ENCODE assay signal across 12 cellular contexts in the genomic region with DNA sequence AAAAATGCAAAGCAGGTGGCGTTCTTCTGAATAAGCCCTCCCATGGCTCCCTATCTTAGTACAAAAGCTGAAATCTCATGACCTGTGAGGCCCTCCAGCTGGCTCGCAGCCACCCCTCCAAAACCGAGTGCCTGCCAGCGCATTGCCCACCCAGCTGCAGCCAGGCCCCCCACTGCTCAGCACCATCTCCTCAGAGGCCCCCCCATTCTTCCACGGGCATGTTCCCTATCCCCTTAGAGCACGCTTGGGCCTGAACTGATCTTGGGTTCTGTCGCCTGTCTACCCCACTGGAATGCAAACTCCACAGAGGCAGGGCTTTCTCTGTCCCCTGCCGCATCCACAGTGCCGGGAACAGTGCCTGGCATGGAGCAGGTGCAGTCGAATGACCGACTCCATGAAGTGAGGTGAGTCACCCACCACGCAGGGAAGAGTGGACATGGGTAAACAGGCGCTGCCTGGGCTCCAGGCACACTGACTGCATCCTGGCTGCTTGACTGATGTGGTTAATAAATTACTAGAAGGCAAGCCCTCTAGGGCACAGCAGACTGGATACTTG. TPM values are rescaled to one million over a fixed set of nuclear protein-coding genes. Genes with fewer than 3 reads are reported as not detected.
DNase-seq lines count a peak whose midpoint lies in the region; ATAC-seq, FAIRE-seq and TF ChIP-seq lines count a peak whose summit lies in the region.
"Had no signal": no experiment of that assay in that cellular context is flagged by ENCODE, and none has a peak within 500 bp of the region (broad histone marks: within the 10 kb centered on the region; RNA-seq: fewer than 3 reads in every experiment).

No MANE protein-coding gene starts in this region.

- H3K36me3 Mint-ChIP-seq in activated naive CD4-positive, alpha-beta T cell treated with anti-CD3 and anti-CD28 coated beads for 36 hours (ENCODE audit: low read depth): no peaks in the 10 kb centered on the region

- H3K4me3 Mint-ChIP-seq in activated naive CD4-positive, alpha-beta T cell treated with anti-CD3 and anti-CD28 coated beads for 36 hours: no peak overlapping the region

- DNase-seq in COLO668 (lab: John Stamatoyannopoulos, UW; ENCODE audit: unreplicated experiment) (peak; percentile 96), NCI-H146 (lab: John Stamatoyannopoulos, UW) (peak; percentile 52), bronchial epithelial cell (ENCODE audit: low read depth) (peak; percentile 49), lower lobe of right lung (peak; percentile 71), superior temporal gyrus (ENCODE audit: extremely low spot score) (no peak), cerebellum (ENCODE audit: low spot score) (no peak)
- DNase-seq in effector memory CD4-positive, alpha-beta T cell: no peak
- no peak for DNase-seq in activated naive CD4-positive, alpha-beta T cell treated with anti-CD3 and anti-CD28 coated beads for 36 hours
- DNase-seq: activated T-cell treated with anti-CD3 and anti-CD28 coated beads for 4 hours, mesenchymal stem cell, MV-4-11 had no signal

- H3K4me3 ChIP-seq in bronchial epithelial cell (ENCODE audit: low read depth, low read length) (no peak overlapping the region), lower lobe of right lung (no peak overlapping the region)
- H3K4me3 ChIP-seq in effector memory CD4-positive, alpha-beta T cell (ENCODE audit: insufficient read depth, low read depth, low read length, poor library complexity, severe bottlenecking): no peak overlapping the region
- H3K4me3 ChIP-seq: smooth muscle cell had no signal

- H3K4me1 Mint-ChIP-seq in activated naive CD4-positive, alpha-beta T cell treated with anti-CD3 and anti-CD28 coated beads for 36 hours (ENCODE audit: low read depth): no peaks in the 10 kb centered on the region

- CTCF ChIA-PET in activated naive CD4-positive, alpha-beta T cell treated with anti-CD3 and anti-CD28 coated beads for 36 hours (lab: Charles Lee): no interaction called here

- TF ChIP-seq CTCF in bronchial epithelial cell (IDR thresholded peaks at IDR 0.05; ENCODE audit: insufficient read depth, low read length, severe bottlenecking): no peak
- no peak for TF ChIP-seq CTCF in lower lobe of right lung (IDR thresholded peaks at IDR 0.05)

- H3K4me1 ChIP-seq in lower lobe of right lung: no peaks in the 10 kb centered on the region
- H3K4me1 ChIP-seq in effector memory CD4-positive, alpha-beta T cell (ENCODE audit: control insufficient read depth, insufficient read depth, low read length, poor library complexity, severe bottlenecking): no peaks in the 10 kb centered on the region

- H3K27me3 ChIP-seq in bronchial epithelial cell (ENCODE audit: control insufficient read depth, insufficient read depth, low read length): peaks cover 7% of the 10 kb centered on the region
- peaks cover 9% of the 10 kb centered on the region for H3K27me3 ChIP-seq in lower lobe of right lung (ENCODE audit: low read depth)
- H3K27me3 ChIP-seq in effector memory CD4-positive, alpha-beta T cell (replicated peaks; ENCODE audit: control insufficient read depth, insufficient read depth, low read length, poor library complexity, severe bottlenecking): peaks cover 3% of the 10 kb centered on the region

- H3K36me3 ChIP-seq in bronchial epithelial cell (ENCODE audit: control insufficient read depth, insufficient read depth, low read length) (no peaks in the 10 kb centered on the region), lower lobe of right lung (no peaks in the 10 kb centered on the region)
- no peaks in the 10 kb centered on the region for H3K36me3 ChIP-seq in effector memory CD4-positive, alpha-beta T cell (ENCODE audit: control insufficient read depth, insufficient read depth, low read length)

- ATAC-seq in lower lobe of right lung: peak; percentile 85 to 92

- no peak overlapping the region for H3K27ac ChIP-seq in lower lobe of right lung
- no peak overlapping the region for H3K27ac ChIP-seq in effector memory CD4-positive, alpha-beta T cell (ENCODE audit: insufficient read depth, low read length, poor library complexity, severe bottlenecking)

- intact Hi-C loops in lower lobe of right lung (cut with DNase I): no loop called here
- intact Hi-C loops in activated naive CD4-positive, alpha-beta T cell treated with anti-CD3 and anti-CD28 coated beads for 36 hours (cut with micrococcal nuclease): no loop called here

- peaks cover 16% of the 10 kb centered on the region for H3K27me3 Mint-ChIP-seq in activated naive CD4-positive, alpha-beta T cell treated with anti-CD3 and anti-CD28 coated beads for 36 hours (ENCODE audit: low read depth)

- H3K9me3 Mint-ChIP-seq in activated naive CD4-positive, alpha-beta T cell treated with anti-CD3 and anti-CD28 coated beads for 36 hours: no peaks in the 10 kb centered on the region

- no peaks in the 10 kb centered on the region for H3K9me3 ChIP-seq in lower lobe of right lung
- no peaks in the 10 kb centered on the region for H3K9me3 ChIP-seq in effector memory CD4-positive, alpha-beta T cell (ENCODE audit: control insufficient read depth, low read length)

- H3K27ac Mint-ChIP-seq in activated naive CD4-positive, alpha-beta T cell treated with anti-CD3 and anti-CD28 coated beads for 36 hours: no peak overlapping the region

- FAIRE-seq in bronchial epithelial cell (lab: Jason Lieb, UNC): no peak

RNA-seq across cellular contexts. Expression of a gene that starts 11.3 kb away (rescaled TPM):
- total RNA-seq in bronchial epithelial cell (0.26 and 0.64 TPM in 2 replicates), lower lobe of right lung (5.8 TPM), cerebellum (6.2 TPM)
- total RNA-seq in activated naive CD4-positive, alpha-beta T cell treated with anti-CD3 and anti-CD28 coated beads for 36 hours: under 1 TPM; 0.15 to 0.21 TPM

RNA-seq across cellular contexts. Expression of a gene that starts 38.9 kb away (rescaled TPM):
- total RNA-seq in bronchial epithelial cell (under 0.01 TPM in 2 replicates), lower lobe of right lung (not detected), cerebellum (29.7 TPM)
- not detected for total RNA-seq in activated naive CD4-positive, alpha-beta T cell treated with anti-CD3 and anti-CD28 coated beads for 36 hours

Comparison
In these comparisons a context has a peak if more than half of its experiments do, and no peak if none do; other contexts are left out.
1. DNase-seq: peak in COLO668 (single experiment), NCI-H146 (single experiment), bronchial epithelial cell (single experiment) and lower lobe of right lung (single experiment); none in superior temporal gyrus (single experiment), effector memory CD4-positive, alpha-beta T cell (0 of 3), activated naive CD4-positive, alpha-beta T cell treated with anti-CD3 and anti-CD28 coated beads for 36 hours (single experiment) and cerebellum (single experiment).
2. RNA of a gene that starts 38.9 kb away (total RNA-seq): 29.7 TPM in cerebellum (single experiment); under 0.01 TPM in bronchial epithelial cell, not detected in lower lobe of right lung (single experiment) and not detected in activated naive CD4-positive, alpha-beta T cell treated with anti-CD3 and anti-CD28 coated beads for 36 hours; every median in the first group is over 10 times any median in the second.